Comparison of ENCODE assay signal across 35 cellular contexts in genomic region chr11:134850566-134850965, GRCh38.
DNase-seq lines count a peak whose midpoint lies in the region; ATAC-seq, FAIRE-seq and TF ChIP-seq lines count a peak whose summit lies in the region.
"Had no signal": no experiment of that assay in that cellular context is flagged by ENCODE, and none has a peak within 500 bp of the region (broad histone marks: within the 10 kb centered on the region; RNA-seq: fewer than 3 reads in every experiment).

No MANE protein-coding gene starts in this region.

- no peak overlapping the region for H3K14ac ChIP-seq in H1 (ENCODE audit: insufficient read length)
- no peak overlapping the region for H3K14ac ChIP-seq in trophoblast cell (ENCODE audit: low read length)

- no peak overlapping the region for H3K56ac ChIP-seq in H1 (replicated peaks; ENCODE audit: insufficient read length, low read depth, low read length)

- H3K23ac ChIP-seq in H1 (ENCODE audit: insufficient read length), result no peak overlapping the region
- no peak overlapping the region for H3K23ac ChIP-seq in trophoblast cell (ENCODE audit: low read length)

- 79% methylated on average over 2 of the region's 2 CpGs; no CpG with 5 or more reads in 1 of the 2 experiments for WGBS in H1 (ENCODE audit: extremely low coverage in 1 of 2, insufficient coverage in 1 of 2, insufficient read length in 1 of 2, insufficient replicate concordance in 2 of 2, low coverage in 1 of 2, low lambda C conversion rate in 2 of 2, missing lambda C conversion rate in 1 of 2), 2 experiments
- 81% methylated on average over 2 of the region's 2 CpGs for WGBS in esophagus muscularis mucosa
- WGBS in trophoblast cell (ENCODE audit: extremely low coverage, insufficient coverage, insufficient read length), result no CpG with 5 or more reads among the region's 2 CpGs

- no peaks in the 10 kb centered on the region for H4K20me1 ChIP-seq in Karpas-422 (ENCODE audit: insufficient read depth, low read depth, low read length)
- H4K20me1 ChIP-seq in H1 (replicated peaks in 1 of 2; ENCODE audit: control insufficient read depth in 1 of 2, insufficient read depth in 2 of 2, low read length in 2 of 2), result no peaks in the 10 kb centered on the region
- H4K20me1 ChIP-seq: BLaER1; BLaER1 treated with 17β-estradiol and CSF1 and Interleukin-3, amounts not matched to agents 10 nM and 100 nM had no signal

- H2BK20ac ChIP-seq in H1 (ENCODE audit: low read length), result no peak overlapping the region

- ATAC-seq in HG03280 (IDR thresholded peaks at IDR 0.05; ENCODE audit: unreplicated experiment), result no peak
- ATAC-seq: A549; CD8-positive, alpha-beta T cell had no signal

- no peaks in the 10 kb centered on the region for H3K36me3 ChIP-seq in Karpas-422 (ENCODE audit: insufficient read depth, low read length)
- no peaks in the 10 kb centered on the region for H3K36me3 ChIP-seq in H1 (ENCODE audit: control insufficient read depth in 2 of 4, insufficient read depth in 4 of 4, low read length in 3 of 4)
- H3K36me3 ChIP-seq in esophagus muscularis mucosa, result no peaks in the 10 kb centered on the region
- H3K36me3 ChIP-seq in trophoblast cell (ENCODE audit: control insufficient read depth in 1 of 2, insufficient read depth in 2 of 2, low read length in 2 of 2), result no peaks in the 10 kb centered on the region
- no peaks in the 10 kb centered on the region for H3K36me3 ChIP-seq in effector memory CD4-positive, alpha-beta T cell (ENCODE audit: control insufficient read depth, insufficient read depth, low read length)
- H3K36me3 ChIP-seq: BE2C; BLaER1; BLaER1 treated with 17β-estradiol and CSF1 and Interleukin-3, amounts not matched to agents 10 nM and 100 nM had no signal

- H2BK12ac ChIP-seq in H1 (ENCODE audit: low read depth, low read length) (no peak overlapping the region), trophoblast cell (ENCODE audit: low read length) (no peak overlapping the region)

- H3K4me3 ChIP-seq in Karpas-422 (ENCODE audit: low read length), result no peak overlapping the region
- no peak overlapping the region for H3K4me3 ChIP-seq in H1 (ENCODE audit: extremely low read depth in 1 of 4, insufficient read depth in 2 of 4, low read depth in 3 of 4, low read length in 4 of 4)
- no peak overlapping the region for H3K4me3 ChIP-seq in esophagus muscularis mucosa
- H3K4me3 ChIP-seq in trophoblast cell (ENCODE audit: low read depth, low read length), result peak overlapping the region; percentile 37
- no peak overlapping the region for H3K4me3 ChIP-seq in effector memory CD4-positive, alpha-beta T cell (ENCODE audit: insufficient read depth, low read depth, low read length, poor library complexity, severe bottlenecking)
- H3K4me3 ChIP-seq: A549; BLaER1; BLaER1 treated with 17β-estradiol and CSF1 and Interleukin-3, amounts not matched to agents 10 nM and 100 nM had no signal

- TF ChIP-seq POLR2A in H1 (IDR thresholded peaks at IDR 0.05; ENCODE audit: control extremely low read depth in 1 of 2, low read depth in 2 of 2, low read length in 2 of 2) (no peak), esophagus muscularis mucosa (IDR thresholded peaks at IDR 0.05; ENCODE audit: low read depth) (no peak)

- no peak overlapping the region for H4K91ac ChIP-seq in H1 (replicated peaks; ENCODE audit: insufficient read length, low read length)
- H4K91ac ChIP-seq in trophoblast cell (ENCODE audit: low read depth, low read length), result no peak overlapping the region

- no peak for TF ChIP-seq EP300 in H1 (IDR thresholded peaks at IDR 0.05; ENCODE audit: borderline replicate concordance in 1 of 2, low read depth in 2 of 2, low read length in 2 of 2)
- TF ChIP-seq EP300 in esophagus muscularis mucosa (IDR thresholded peaks at IDR 0.05), result no peak

- H3K27ac ChIP-seq in Karpas-422 (ENCODE audit: low read length), result peak overlapping the region; percentile 40
- no peak overlapping the region for H3K27ac ChIP-seq in H1 (ENCODE audit: low read depth, low read length)
- H3K27ac ChIP-seq in esophagus muscularis mucosa (replicated peaks in 1 of 4), result no peak overlapping the region
- H3K27ac ChIP-seq in trophoblast cell (ENCODE audit: low read depth, low read length), result no peak overlapping the region
- H3K27ac ChIP-seq in effector memory CD4-positive, alpha-beta T cell (ENCODE audit: insufficient read depth, low read length, poor library complexity, severe bottlenecking), result no peak overlapping the region
- H3K27ac ChIP-seq: 22Rv1; A549; BLaER1; BLaER1 treated with 17β-estradiol and CSF1 and Interleukin-3, amounts not matched to agents 10 nM and 100 nM; C4-2B had no signal

- H3K9me3 ChIP-seq in Karpas-422 (ENCODE audit: low read length), result no peaks in the 10 kb centered on the region
- H3K9me3 ChIP-seq in H1 (ENCODE audit: insufficient read depth in 2 of 2, low read depth in 1 of 2, low read length in 1 of 2), result no peaks in the 10 kb centered on the region
- no peaks in the 10 kb centered on the region for H3K9me3 ChIP-seq in esophagus muscularis mucosa
- peaks cover 4% of the 10 kb centered on the region for H3K9me3 ChIP-seq in trophoblast cell (ENCODE audit: insufficient read depth, low read depth, low read length)
- no peaks in the 10 kb centered on the region for H3K9me3 ChIP-seq in effector memory CD4-positive, alpha-beta T cell (ENCODE audit: control insufficient read depth, low read length)
- H3K9me3 ChIP-seq: A549; BE2C; BLaER1; BLaER1 treated with 17β-estradiol and CSF1 and Interleukin-3, amounts not matched to agents 10 nM and 100 nM; Caco-2 had no signal

- H2BK5ac ChIP-seq in H1 (ENCODE audit: low read depth, low read length) (no peak overlapping the region), trophoblast cell (ENCODE audit: low read depth, low read length, poor library complexity) (no peak overlapping the region)

- H4K5ac ChIP-seq in H1 (ENCODE audit: insufficient read length, low read depth, low read length), result no peak overlapping the region

- H3K9me2 ChIP-seq in Karpas-422 (replicated peaks; ENCODE audit: insufficient read depth, low read length), result no peaks in the 10 kb centered on the region

- POLR2A ChIA-PET in H1 (lab: Charles Lee; ENCODE audit: partially characterized antibody) (no interaction called here), GM10248 (lab: Yijun Ruan, JAX) (no interaction called here)

- peak; percentile 59 for DNase-seq in Karpas-422
- DNase-seq in H1 (ENCODE audit: low read depth in 1 of 2, low spot score in 2 of 2), result no peak
- DNase-seq in esophagus muscularis mucosa (ENCODE audit: extremely low spot score), result peak; percentile 78
- no peak for DNase-seq in trophoblast cell
- DNase-seq in GM10248 (ENCODE audit: extremely low spot score), result no peak
- no peak for DNase-seq in effector memory CD4-positive, alpha-beta T cell
- DNase-seq in stimulated activated CD4-positive, alpha-beta T cell treated with anti-CD3 and anti-CD28 coated beads, Interleukin-4, amount 100 ng/mL, for 24 hours, result no peak
- DNase-seq: 8988T; ACHN; AML-193; BE2C; C1 segment of cervical spinal cord; Caco-2; Calu3; CD4-positive, alpha-beta memory T cell; CD4-positive, alpha-beta T cell; CD4-positive, CD25-positive, alpha-beta regulatory T cell; CD8-positive, alpha-beta memory T cell; CD8-positive, alpha-beta T cell; COR-L47; DMS 273 treated with DMSO at 0.1 percent for 48 hours; DMS153; DMS53; DMS79; DMS79 treated with DMSO at 0.1 percent for 48 hours; DND-41; EL had no signal

- no peak overlapping the region for H4K12ac ChIP-seq in trophoblast cell (ENCODE audit: low read depth, low read length)

- TF ChIP-seq RAD21 in H1 (IDR thresholded peaks at IDR 0.05 in 1 of 2, conservative IDR thresholded peaks at IDR 0.05 in 1 of 2; ENCODE audit: low read depth in 2 of 2, low read length in 2 of 2), result no peak

- no peak for FAIRE-seq in H1 (lab: Jason Lieb, UNC)
- FAIRE-seq: A204.1, A549, D721Med had no signal

- H2AK5ac ChIP-seq in H1 (ENCODE audit: low read depth, low read length), result no peak overlapping the region
- no peak overlapping the region for H2AK5ac ChIP-seq in trophoblast cell (ENCODE audit: low read length)

- no peaks in the 10 kb centered on the region for H3K27me3 ChIP-seq in Karpas-422 (ENCODE audit: low read length)
- H3K27me3 ChIP-seq in H1 (replicated peaks in 1 of 4; ENCODE audit: control insufficient read depth in 3 of 4, extremely low read depth in 1 of 4, insufficient read depth in 3 of 4, low read length in 3 of 4), result peaks cover 0 to 2% (median 0%) of the 10 kb centered on the region in 4 experiments; a peak in 1 of 7 replicates
- no peaks in the 10 kb centered on the region for H3K27me3 ChIP-seq in esophagus muscularis mucosa
- no peaks in the 10 kb centered on the region for H3K27me3 ChIP-seq in trophoblast cell (ENCODE audit: insufficient read depth, low read length)
- H3K27me3 ChIP-seq in effector memory CD4-positive, alpha-beta T cell (replicated peaks; ENCODE audit: control insufficient read depth, insufficient read depth, low read length, poor library complexity, severe bottlenecking), result no peaks in the 10 kb centered on the region
- H3K27me3 ChIP-seq: BLaER1; BLaER1 treated with 17β-estradiol and CSF1 and Interleukin-3, amounts not matched to agents 10 nM and 100 nM had no signal

- H2BK120ac ChIP-seq in H1 (replicated peaks; ENCODE audit: low read depth, low read length) (no peak overlapping the region), trophoblast cell (ENCODE audit: insufficient read depth, low read length, poor library complexity) (no peak overlapping the region)

- no peaks in the 10 kb centered on the region; the same call in 1 of the 2 replicates for H3K23me2 ChIP-seq in H1 (ENCODE audit: low read depth, low read length)

- H3K9ac ChIP-seq in Karpas-422 (ENCODE audit: low read length) (0 out of 2 replicates have a peak overlapping the region, but pooled peaks have one; percentile 24), H1 (replicated peaks in 1 of 4; ENCODE audit: extremely low read depth in 1 of 4, low read depth in 3 of 4, low read length in 3 of 4) (no peak overlapping the region), trophoblast cell (ENCODE audit: low read length) (no peak overlapping the region)
- H3K9ac ChIP-seq: BLaER1; BLaER1 treated with 17β-estradiol and CSF1 and Interleukin-3, amounts not matched to agents 10 nM and 100 nM had no signal

- intact Hi-C loops in esophagus muscularis mucosa (cut with DNase I), result no loop called here

- TF ChIP-seq CTCF in H1 (IDR thresholded peaks at IDR 0.05; ENCODE audit: control extremely low read depth in 1 of 3, insufficient read depth in 1 of 3, low read depth in 1 of 3, low read length in 3 of 3) (no peak), esophagus muscularis mucosa (IDR thresholded peaks at IDR 0.05) (no peak), GM10248 (IDR thresholded peaks at IDR 0.05; ENCODE audit: control extremely low read depth, extremely low read depth, low read depth, missing control alignments) (no peak)

- H3K4me1 ChIP-seq in Karpas-422 (ENCODE audit: low read length), result peaks cover 15% of the 10 kb centered on the region
- H3K4me1 ChIP-seq in H1 (replicated peaks in 1 of 4; ENCODE audit: control insufficient read depth in 3 of 4, insufficient read depth in 4 of 4, low read length in 3 of 4), result peaks cover 0 to 3% (median 1%) of the 10 kb centered on the region in 4 experiments; a peak in 1 of 7 replicates
- peaks cover 0 to 11% (median 0%) of the 10 kb centered on the region in 4 donors for H3K4me1 ChIP-seq in esophagus muscularis mucosa
- H3K4me1 ChIP-seq in trophoblast cell (ENCODE audit: control insufficient read depth in 1 of 2, insufficient read depth in 2 of 2, low read length in 2 of 2), result peaks cover 5% of the 10 kb centered on the region in 2 experiments
- H3K4me1 ChIP-seq in effector memory CD4-positive, alpha-beta T cell (ENCODE audit: control insufficient read depth, insufficient read depth, low read length, poor library complexity, severe bottlenecking), result no peaks in the 10 kb centered on the region
- H3K4me1 ChIP-seq: A549; BE2C; BLaER1; BLaER1 treated with 17β-estradiol and CSF1 and Interleukin-3, amounts not matched to agents 10 nM and 100 nM had no signal

- H3K79me2 ChIP-seq in Karpas-422 (ENCODE audit: low read length) (no peaks in the 10 kb centered on the region), H1 (ENCODE audit: control insufficient read depth in 1 of 2, insufficient read depth in 2 of 2, low read length in 2 of 2) (no peaks in the 10 kb centered on the region), trophoblast cell (ENCODE audit: control insufficient read depth, insufficient read depth, low read length, poor library complexity) (no peaks in the 10 kb centered on the region)

- H2BK15ac ChIP-seq in H1 (ENCODE audit: low read length), result no peak overlapping the region

- peak overlapping the region; percentile 26 for H3K4me2 ChIP-seq in Karpas-422 (ENCODE audit: low read depth, low read length, poor library complexity, severe bottlenecking)
- no peak overlapping the region for H3K4me2 ChIP-seq in H1 (ENCODE audit: insufficient read depth in 1 of 2, low read depth in 2 of 2, low read length in 2 of 2)
- H3K4me2 ChIP-seq in trophoblast cell (ENCODE audit: low read length), result no peak overlapping the region
- H3K4me2 ChIP-seq: A549; BLaER1; BLaER1 treated with 17β-estradiol and CSF1 and Interleukin-3, amounts not matched to agents 10 nM and 100 nM had no signal

- H3K79me1 ChIP-seq in H1 (ENCODE audit: low read depth, low read length), result no peaks in the 10 kb centered on the region
- H3K79me1 ChIP-seq in trophoblast cell (ENCODE audit: low read length), result no peaks in the 10 kb centered on the region

- CTCF ChIA-PET in H1 (lab: Charles Lee; ENCODE audit: partially characterized antibody), result interaction anchor here (0.9 to 3.1 kb wide), 8 partner anchors 9 to 277 kb away, joined by 3 to 22 read pairs (median 4); no protein-coding TSS in a partner anchor
- CTCF ChIA-PET in GM10248 (lab: Yijun Ruan, JAX), result interaction anchor here (0.6 to 1.4 kb wide), 3 partner anchors 9 to 18 kb away, joined by 3 to 7 read pairs (median 5); no protein-coding TSS in a partner anchor

- H2AFZ ChIP-seq in Karpas-422 (ENCODE audit: low read length), result no peak overlapping the region
- H2AFZ ChIP-seq in H1 (ENCODE audit: low read length), result 0 out of 2 replicates have a peak overlapping the region, but pooled peaks have one; percentile 48
- no peak overlapping the region for H2AFZ ChIP-seq in trophoblast cell (ENCODE audit: insufficient read depth, low read length, poor library complexity)

- no peak overlapping the region for H3K4ac ChIP-seq in H1 (replicated peaks; ENCODE audit: insufficient read length, low read depth, low read length)
- no peak overlapping the region for H3K4ac ChIP-seq in trophoblast cell (ENCODE audit: low read depth, low read length)

- no peak overlapping the region; the same call in 1 of the 2 replicates for H4K8ac ChIP-seq in H1 (ENCODE audit: extremely low read depth, insufficient read depth, low read length)
- no peak overlapping the region for H4K8ac ChIP-seq in trophoblast cell (ENCODE audit: low read depth, low read length)

- H3K18ac ChIP-seq in H1 (ENCODE audit: extremely low read depth, low read length) (no peak overlapping the region), trophoblast cell (ENCODE audit: low read length) (no peak overlapping the region)

Comparison
In these comparisons a context has a peak if more than half of its experiments do, and no peak if none do; other contexts are left out.
1. DNase-seq: peak in Karpas-422 (single experiment) and esophagus muscularis mucosa (single experiment); none in H1 (0 of 2), trophoblast cell (0 of 2), GM10248 (single experiment), effector memory CD4-positive, alpha-beta T cell (0 of 3) and stimulated activated CD4-positive, alpha-beta T cell treated with anti-CD3 and anti-CD28 coated beads, Interleukin-4, amount 100 ng/mL, for 24 hours (single experiment).